Comparison of ENCODE assay signal across 1 cellular context in genomic region chr16:73057369-73058210, GRCh38.
TF ChIP-seq lines count a peak whose summit lies in the region.

No MANE protein-coding gene starts in this region.

TF ChIP-seq in H1, 55 proteins besides CTCF, POLR2A, EP300 and RAD21 (continued from another document):
- TF ChIP-seq EZH2 (IDR thresholded peaks at IDR 0.05; ENCODE audit: low read depth, low read length, severe bottlenecking) = peak; percentile 28
- TF ChIP-seq KDM1A (IDR thresholded peaks at IDR 0.05; ENCODE audit: borderline replicate concordance, low read length) = no peak
- TF ChIP-seq KDM4A (IDR thresholded peaks at IDR 0.05; ENCODE audit: low read depth, low read length, severe bottlenecking) = peak; percentile 36
- TF ChIP-seq ATF3 (IDR thresholded peaks at IDR 0.05; ENCODE audit: insufficient read depth, low read depth, low read length) = no peak
